ENCODE assay signal across 15 cellular contexts in the genomic region with DNA sequence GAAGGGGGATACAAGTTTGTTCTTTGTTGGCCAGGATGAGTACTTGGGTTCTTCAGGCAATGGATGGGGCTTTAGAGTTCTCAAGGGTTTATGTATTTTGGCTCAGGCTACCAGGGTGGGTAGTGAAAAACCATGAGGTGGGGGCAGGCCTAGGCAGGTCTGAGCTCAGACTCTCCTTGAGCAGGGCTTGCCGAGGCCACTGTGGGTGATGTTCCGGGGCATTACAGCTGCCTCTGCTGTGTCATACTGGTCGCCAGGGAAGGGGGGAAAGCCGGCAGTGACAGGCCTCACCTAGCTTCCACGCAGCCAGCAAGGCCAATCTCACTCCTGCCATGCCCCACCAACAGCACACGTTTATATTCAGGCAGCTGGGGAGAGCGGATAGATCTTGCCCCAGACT.
A peak's percentile ranks its signal among the peaks of the same experiment; 100 is the strongest.
DNase-seq lines count a peak whose midpoint lies in the region; ATAC-seq and TF ChIP-seq lines count a peak whose summit lies in the region.
"Had no signal": no experiment of that assay in that cellular context is flagged by ENCODE, and none has a peak within 500 bp of the region (broad histone marks: within the 10 kb centered on the region; RNA-seq: fewer than 3 reads in every experiment).

No MANE protein-coding gene starts in this region.

- no peak overlapping the region for H4K91ac ChIP-seq in H9 (ENCODE audit: insufficient read length, low read depth, low read length)

- TF ChIP-seq CTCF in H9 (conservative IDR thresholded peaks at IDR 0.05) (no peak), endodermal cell (conservative IDR thresholded peaks at IDR 0.05) (no peak), prostate gland (IDR thresholded peaks at IDR 0.05) (no peak), lower lobe of right lung (IDR thresholded peaks at IDR 0.05) (no peak)

- H3K27ac Mint-ChIP-seq in H9 (peak overlapping the region in 1 of 3 experiments; percentile 24; a peak in 1 of 7 replicates), endodermal cell (no peak overlapping the region)
- H3K27ac Mint-ChIP-seq: B cell; CD4-positive, alpha-beta T cell had no signal

- ATAC-seq in left lobe of liver (peak; percentile 21), lower lobe of right lung (no peak)
- ATAC-seq: HCT116 had no signal

- TF ChIP-seq POLR2A in prostate gland (IDR thresholded peaks at IDR 0.05) = no peak

- H2AK5ac ChIP-seq in H9 (ENCODE audit: insufficient read length, low read length) = no peak overlapping the region

- H4K8ac ChIP-seq in H9 (replicated peaks; ENCODE audit: insufficient read length, low read depth, low read length) = no peak overlapping the region

- H3K4me3 Mint-ChIP-seq in H9 (no peak overlapping the region), endodermal cell (no peak overlapping the region)
- H3K4me3 Mint-ChIP-seq: B cell; CD4-positive, alpha-beta T cell had no signal

- intact Hi-C loops in prostate gland (cut with DNase I) (no loop called here), lower lobe of right lung (cut with DNase I) (no loop called here)

- no peaks in the 10 kb centered on the region for H3K27me3 ChIP-seq in H9 (ENCODE audit: insufficient read depth, low read length)
- H3K27me3 ChIP-seq in endodermal cell (ENCODE audit: control insufficient read depth, insufficient read depth, low read length, poor library complexity, severe bottlenecking) = no peaks in the 10 kb centered on the region
- H3K27me3 ChIP-seq in prostate gland (replicated peaks; ENCODE audit: insufficient read depth) = no peaks in the 10 kb centered on the region
- H3K27me3 ChIP-seq in lower lobe of right lung (ENCODE audit: low read depth) = no peaks in the 10 kb centered on the region

- no peaks in the 10 kb centered on the region for H4K20me1 ChIP-seq in H9 (ENCODE audit: control insufficient read depth, insufficient read depth, insufficient read length)

- no peak overlapping the region for H3K9ac ChIP-seq in H9 (ENCODE audit: extremely low read depth, insufficient read length, low read length)
- no peak overlapping the region for H3K9ac ChIP-seq in endodermal cell (ENCODE audit: extremely low read depth, low read length, poor library complexity, severe bottlenecking)

- H3K4me1 Mint-ChIP-seq in H9 = peaks cover 18 to 21% of the 10 kb centered on the region in 2 experiments
- peaks cover 27% of the 10 kb centered on the region for H3K4me1 Mint-ChIP-seq in endodermal cell
- H3K4me1 Mint-ChIP-seq: B cell had no signal

- peaks cover 0 to 8% (median 5%) of the 10 kb centered on the region in 3 experiments; a peak in 4 of 7 replicates for H3K36me3 Mint-ChIP-seq in H9 (ENCODE audit: insufficient read depth in 1 of 3, low read depth in 3 of 3)
- peaks cover 8% of the 10 kb centered on the region for H3K36me3 Mint-ChIP-seq in endodermal cell (ENCODE audit: low read depth)

- no peaks in the 10 kb centered on the region for H3K4me1 ChIP-seq in H9 (ENCODE audit: insufficient read depth, low read length)
- no peaks in the 10 kb centered on the region for H3K4me1 ChIP-seq in endodermal cell (ENCODE audit: control insufficient read depth, insufficient read depth, low read length)
- no peaks in the 10 kb centered on the region for H3K4me1 ChIP-seq in prostate gland (replicated peaks)
- no peaks in the 10 kb centered on the region for H3K4me1 ChIP-seq in lower lobe of right lung

- H2BK5ac ChIP-seq in H9 (ENCODE audit: insufficient read length, low read length) = no peak overlapping the region

- H2BK20ac ChIP-seq in H9 (ENCODE audit: low read depth, low read length, poor library complexity, severe bottlenecking) = no peak overlapping the region

- no peak overlapping the region for H3K18ac ChIP-seq in H9 (ENCODE audit: insufficient read length, low read depth, low read length)

- H3K4me3 ChIP-seq in endodermal cell (ENCODE audit: low read length) (no peak overlapping the region), prostate gland (no peak overlapping the region), lower lobe of right lung (no peak overlapping the region)

- no peak overlapping the region for H3T11ph ChIP-seq in H9 (ENCODE audit: low read length)

- H3K36me3 ChIP-seq in endodermal cell (ENCODE audit: control insufficient read depth, insufficient read depth, low read length) (no peaks in the 10 kb centered on the region), prostate gland (no peaks in the 10 kb centered on the region), lower lobe of right lung (no peaks in the 10 kb centered on the region)

- H2BK120ac ChIP-seq in H9 (ENCODE audit: low read depth, low read length, poor library complexity, severe bottlenecking) = no peak overlapping the region

- H3K79me1 ChIP-seq in H9 (ENCODE audit: insufficient read depth, low read depth, low read length, poor library complexity, severe bottlenecking) = no peaks in the 10 kb centered on the region

- no peaks in the 10 kb centered on the region for H3K23me2 ChIP-seq in H9 (ENCODE audit: insufficient read length, low read depth, low read length, poor library complexity, severe bottlenecking)

- no peaks in the 10 kb centered on the region for H3K79me2 ChIP-seq in H9 (ENCODE audit: insufficient read depth, low read length)

- DNase-seq in SHP77 (lab: John Stamatoyannopoulos, UW) = peak; percentile 17 to 42
- no peak for DNase-seq in SHP77 treated with DMSO at 0.1 percent for 48 hours (lab: John Stamatoyannopoulos, UW)
- DNase-seq in H9 = no peak
- DNase-seq in endodermal cell = peak; percentile 39
- DNase-seq in left lobe of liver (ENCODE audit: low spot score) = no peak
- no peak for DNase-seq in NCI-H748 (lab: John Stamatoyannopoulos, UW; ENCODE audit: unreplicated experiment)
- no peak for DNase-seq in prostate gland (ENCODE audit: low spot score)
- DNase-seq in lower lobe of right lung = no peak
- DNase-seq: C1 segment of cervical spinal cord; Calu3; CD4-positive, alpha-beta T cell; DMS 273 treated with DMSO at 0.1 percent for 48 hours; EL had no signal

- H4K5ac ChIP-seq in H9 (ENCODE audit: insufficient read length, low read depth, low read length) = no peak overlapping the region

- H2BK12ac ChIP-seq in H9 (ENCODE audit: insufficient read length, low read depth, low read length) = no peak overlapping the region

- H3K4ac ChIP-seq in H9 (ENCODE audit: low read depth, low read length) = no peak overlapping the region

- no peak overlapping the region for H2AFZ ChIP-seq in H9 (ENCODE audit: low read length)

- no CpG with 5 or more reads among the region's 7 CpGs for WGBS in H9 (ENCODE audit: extremely low coverage, insufficient read length, low lambda C conversion rate)
- 80 to 95% methylated on average over 1 to 7 of the region's 7 CpGs for WGBS in endodermal cell (ENCODE audit: insufficient coverage in 1 of 2, insufficient read length in 1 of 2), 2 experiments
- 79% methylated on average over 7 of the region's 7 CpGs for WGBS in prostate gland

- no peak overlapping the region for H3K23ac ChIP-seq in H9 (ENCODE audit: insufficient read length, low read depth, low read length)

- H3K27me3 Mint-ChIP-seq in H9 (ENCODE audit: low read depth) = no peaks in the 10 kb centered on the region
- H3K27me3 Mint-ChIP-seq in endodermal cell (ENCODE audit: insufficient read depth) = no peaks in the 10 kb centered on the region
- H3K27me3 Mint-ChIP-seq: B cell; CD4-positive, alpha-beta T cell had no signal

- H3K9me3 Mint-ChIP-seq in H9 (peaks cover 0 to 2% of the 10 kb centered on the region in 2 experiments; a peak in 1 of 5 replicates), endodermal cell (no peaks in the 10 kb centered on the region)

- H3K27ac ChIP-seq in H9 (ENCODE audit: insufficient read length, low read depth, low read length) = no peak overlapping the region
- H3K27ac ChIP-seq in endodermal cell (ENCODE audit: low read depth, low read length) = no peak overlapping the region
- H3K27ac ChIP-seq in prostate gland = no peak overlapping the region
- no peak overlapping the region for H3K27ac ChIP-seq in lower lobe of right lung

- no peak overlapping the region for H2BK15ac ChIP-seq in H9 (ENCODE audit: low read depth, low read length)

- no peaks in the 10 kb centered on the region for H3K9me3 ChIP-seq in H9 (ENCODE audit: control insufficient read depth, low read depth, low read length)
- H3K9me3 ChIP-seq in endodermal cell (ENCODE audit: control insufficient read depth, low read length) = peaks cover 4% of the 10 kb centered on the region
- H3K9me3 ChIP-seq in prostate gland = no peaks in the 10 kb centered on the region
- no peaks in the 10 kb centered on the region for H3K9me3 ChIP-seq in lower lobe of right lung

- H3K14ac ChIP-seq in H9 (ENCODE audit: insufficient read depth, low read length) = 0 out of 2 replicates have a peak overlapping the region, but pooled peaks have one; percentile 29

- H3K56ac ChIP-seq in H9 (ENCODE audit: insufficient read length, low read depth, low read length) = no peak overlapping the region

- no peak overlapping the region for H3K4me2 ChIP-seq in H9 (ENCODE audit: insufficient read depth, insufficient read length, low read length)

Comparison
In these comparisons a context has a peak if more than half of its experiments do, and no peak if none do; other contexts are left out.
1. DNase-seq: peak in SHP77 (2 of 2) and endodermal cell (single experiment); none in SHP77 treated with DMSO at 0.1 percent for 48 hours (single experiment), H9 (single experiment), left lobe of liver (single experiment), NCI-H748 (single experiment), prostate gland (single experiment) and lower lobe of right lung (single experiment).